In genomic region chr12:58503731-58504520, GRCh38 we compare ENCODE assay signal across 21 cellular contexts.
DNase-seq lines count a peak whose midpoint lies in the region; ATAC-seq, FAIRE-seq and TF ChIP-seq lines count a peak whose summit lies in the region.
"Had no signal": no experiment of that assay in that cellular context is flagged by ENCODE, and none has a peak within 500 bp of the region (broad histone marks: within the 10 kb centered on the region; RNA-seq: fewer than 3 reads in every experiment).

No MANE protein-coding gene starts in this region.

- H3K4me2 ChIP-seq in GM23248 (ENCODE audit: unreplicated experiment) (peak overlapping the region; percentile 2), astrocyte (ENCODE audit: low read length) (no peak overlapping the region)
- H3K4me2 ChIP-seq: PC-9 had no signal

- no peak for ATAC-seq in HG03565 (IDR thresholded peaks at IDR 0.05; ENCODE audit: unreplicated experiment)
- ATAC-seq: sciatic nerve had no signal

- 74% methylated on average over 4 of the region's 4 CpGs for WGBS in GM23248 (ENCODE audit: low coverage in 1 of 2, low lambda C conversion rate in 2 of 2, missing lambda C conversion rate in 2 of 2), 2 experiments
- 92 to 97% methylated on average over 4 of the region's 4 CpGs for WGBS in testis, 2 donors

- H3K4me1 ChIP-seq in GM23248 (ENCODE audit: insufficient read depth): peaks cover 51% of the 10 kb centered on the region
- H3K4me1 ChIP-seq in astrocyte (ENCODE audit: insufficient read depth, low read length): peaks cover 17% of the 10 kb centered on the region
- H3K4me1 ChIP-seq in testis: no peaks in the 10 kb centered on the region

- in situ Hi-C loops in GM23248 (cut with MboI): no loop called here

- H3K27me3 ChIP-seq in GM23248 (replicated peaks; ENCODE audit: insufficient read depth) (no peaks in the 10 kb centered on the region), astrocyte (ENCODE audit: insufficient read depth, low read length) (no peaks in the 10 kb centered on the region), testis (no peaks in the 10 kb centered on the region)

- H3F3A ChIP-seq in GM23248 (ENCODE audit: insufficient read depth): peaks cover 35% of the 10 kb centered on the region

- peak overlapping the region; percentile 87 for H3K27ac Mint-ChIP-seq in astrocyte (ENCODE audit: unreplicated experiment)
- H3K27ac Mint-ChIP-seq: activated CD4-positive, alpha-beta memory T cell treated with anti-CD3 and anti-CD28 coated beads for 36 hours had no signal

- H4K20me1 ChIP-seq in GM23248 (ENCODE audit: insufficient read depth): no peaks in the 10 kb centered on the region
- H4K20me1 ChIP-seq in astrocyte (ENCODE audit: insufficient read depth, low read length): no peaks in the 10 kb centered on the region

- intact Hi-C loops in testis (cut with DNase I; ENCODE audit: low total_unique reads): no loop called here

- CTCF ChIA-PET in RWPE1 (lab: Yijun Ruan, JAX): interaction anchor here (0.6 kb wide), 1 partner anchor 36 kb away, joined by 4 read pairs; no protein-coding TSS in a partner anchor

- H3K27ac ChIP-seq in GM23248 (peak overlapping the region; percentile 34), astrocyte (ENCODE audit: low read depth, low read length) (no peak overlapping the region), testis (no peak overlapping the region), RWPE1 (no peak overlapping the region)
- H3K27ac ChIP-seq: PC-9, thoracic aorta had no signal

- POLR2A ChIA-PET in RWPE1 (lab: Yijun Ruan, JAX; ENCODE audit: low non-redundant PET): no interaction called here

- TF ChIP-seq CTCF in astrocyte (IDR thresholded peaks at IDR 0.05; ENCODE audit: insufficient read depth, low read depth, low read length) (no peak), testis (IDR thresholded peaks at IDR 0.05) (no peak), RWPE1 (conservative IDR thresholded peaks at IDR 0.05; ENCODE audit: low read depth) (no peak)

- H3K4me1 Mint-ChIP-seq in astrocyte (ENCODE audit: low read depth, unreplicated experiment): peaks cover 61% of the 10 kb centered on the region

- H3K36me3 ChIP-seq in GM23248 (ENCODE audit: low read depth): no peaks in the 10 kb centered on the region
- H3K36me3 ChIP-seq in astrocyte (ENCODE audit: insufficient read depth, low read length): no peaks in the 10 kb centered on the region
- no peaks in the 10 kb centered on the region for H3K36me3 ChIP-seq in testis (ENCODE audit: low read depth, missing control alignments)
- H3K36me3 ChIP-seq: thoracic aorta had no signal

- H3K9me3 Mint-ChIP-seq in astrocyte (ENCODE audit: unreplicated experiment): peaks cover 5% of the 10 kb centered on the region
- H3K9me3 Mint-ChIP-seq: activated CD4-positive, alpha-beta memory T cell treated with anti-CD3 and anti-CD28 coated beads for 36 hours had no signal

- no peaks in the 10 kb centered on the region for H3K9me2 ChIP-seq in GM23248 (ENCODE audit: insufficient read depth)

- H3K36me3 Mint-ChIP-seq in astrocyte (ENCODE audit: low read depth, unreplicated experiment): peaks cover 4% of the 10 kb centered on the region
- H3K36me3 Mint-ChIP-seq: activated CD4-positive, alpha-beta memory T cell treated with anti-CD3 and anti-CD28 coated beads for 36 hours had no signal

- peak overlapping the region; percentile 13 for H3K4me3 Mint-ChIP-seq in astrocyte (ENCODE audit: unreplicated experiment)
- H3K4me3 Mint-ChIP-seq: activated CD4-positive, alpha-beta memory T cell treated with anti-CD3 and anti-CD28 coated beads for 36 hours had no signal

- no peaks in the 10 kb centered on the region for H3K9me3 ChIP-seq in GM23248 (ENCODE audit: low read depth)
- H3K9me3 ChIP-seq in astrocyte (ENCODE audit: insufficient read depth, low read depth, low read length): no peaks in the 10 kb centered on the region
- no peaks in the 10 kb centered on the region for H3K9me3 ChIP-seq in testis
- H3K9me3 ChIP-seq: mucosa of descending colon, thoracic aorta had no signal

- no peak for TF ChIP-seq POLR2A in testis (IDR thresholded peaks at IDR 0.05)

- H2AFZ ChIP-seq in GM23248 (no peak overlapping the region), astrocyte (ENCODE audit: low read depth, low read length) (no peak overlapping the region)
- H2AFZ ChIP-seq: PC-9 had no signal

- no peaks in the 10 kb centered on the region for H3K27me3 Mint-ChIP-seq in astrocyte (ENCODE audit: low read depth, unreplicated experiment)
- H3K27me3 Mint-ChIP-seq: activated CD4-positive, alpha-beta memory T cell treated with anti-CD3 and anti-CD28 coated beads for 36 hours had no signal

- H3K79me2 ChIP-seq in GM23248 (ENCODE audit: insufficient read depth) (no peaks in the 10 kb centered on the region), astrocyte (ENCODE audit: insufficient read depth, low read length) (no peaks in the 10 kb centered on the region)

- no peak for FAIRE-seq in astrocyte (lab: Jason Lieb, UNC)
- FAIRE-seq: colon had no signal

- H3K4me3 ChIP-seq in GM23248 (no peak overlapping the region), astrocyte (ENCODE audit: insufficient read depth, low read depth, low read length) (no peak overlapping the region), testis (no peak overlapping the region)
- H3K4me3 ChIP-seq: mucosa of descending colon, PC-9, thoracic aorta had no signal

- H3K9ac ChIP-seq in GM23248: no peak overlapping the region
- H3K9ac ChIP-seq in astrocyte (ENCODE audit: low read length): no peak overlapping the region

- peak; percentile 29 for DNase-seq in GM23248
- DNase-seq in NCI-H146 treated with DMSO at 0.1 percent for 48 hours (lab: John Stamatoyannopoulos, UW; ENCODE audit: unreplicated experiment): peak; percentile 100
- DNase-seq in astrocyte (ENCODE audit: low read depth): no peak
- DNase-seq in kidney tubule cell (ENCODE audit: low spot score): peak; percentile 28
- DNase-seq in testis: no peak
- DNase-seq in MV-4-11 (lab: John Stamatoyannopoulos, UW): no peak
- no peak for DNase-seq in RWPE1 (ENCODE audit: low spot score)
- DNase-seq: activated CD4-positive, alpha-beta memory T cell treated with anti-CD3 and anti-CD28 coated beads for 36 hours; amniotic stem cell; C1 segment of cervical spinal cord; DMS79 treated with DMSO at 0.1 percent for 48 hours; GOT3; mucosa of descending colon; nucleus accumbens; PC-9; stimulated activated CD4-positive, alpha-beta T cell treated with anti-CD3 and anti-CD28 coated beads, Interleukin-2, amount 100 ng/mL, for 48 hours; stimulated activated CD8-positive, alpha-beta memory T cell treated with anti-CD3 and anti-CD28 coated beads, Interleukin-4, amount 100 ng/mL, for 48 hours had no signal

Comparison
In these comparisons a context has a peak if more than half of its experiments do, and no peak if none do; other contexts are left out.
1. DNase-seq: peak in GM23248 (single experiment), NCI-H146 treated with DMSO at 0.1 percent for 48 hours (single experiment) and kidney tubule cell (single experiment); none in astrocyte (single experiment), testis (single experiment), MV-4-11 (single experiment) and RWPE1 (single experiment).